ENCODE assay signal across 13 cellular contexts in the genomic region with DNA sequence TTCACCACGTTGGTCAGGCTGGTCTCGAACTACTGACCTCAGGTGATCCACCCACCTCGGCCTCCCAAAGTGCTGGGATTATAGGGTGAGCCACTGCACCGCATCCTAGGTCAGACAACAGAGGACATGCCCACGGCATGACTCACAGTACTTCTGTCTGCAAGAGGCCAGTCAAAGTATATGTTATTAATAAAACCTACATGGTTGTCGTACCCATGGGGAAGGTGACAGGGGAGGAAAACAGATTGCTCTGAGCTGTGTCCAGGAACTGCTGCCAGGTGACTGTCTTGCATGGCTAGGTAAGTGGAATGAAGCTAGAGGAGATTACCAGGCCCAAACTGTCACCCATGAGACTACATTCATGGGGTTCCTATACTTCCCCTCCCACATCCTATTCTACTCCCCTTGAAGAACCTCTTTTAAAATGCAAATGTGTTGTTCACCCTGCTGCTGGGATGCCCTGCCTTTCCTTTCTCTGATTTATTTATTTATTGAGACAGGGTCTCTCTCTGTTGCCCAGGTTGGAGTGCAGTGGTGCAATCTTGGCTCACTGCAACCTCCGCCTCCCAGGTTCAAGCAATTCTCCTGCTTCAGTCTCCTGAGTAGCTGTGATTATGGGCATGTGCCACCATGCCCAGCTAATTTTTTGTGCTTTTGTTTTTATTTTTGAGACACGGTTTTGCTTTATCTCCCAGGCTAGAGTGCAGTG. TPM values are rescaled to one million over a fixed set of nuclear protein-coding genes. Genes with fewer than 3 reads are reported as not detected.
DNase-seq lines count a peak whose midpoint lies in the region; ATAC-seq, FAIRE-seq and TF ChIP-seq lines count a peak whose summit lies in the region.
"Had no signal": no experiment of that assay in that cellular context is flagged by ENCODE, and none has a peak within 500 bp of the region (broad histone marks: within the 10 kb centered on the region; RNA-seq: fewer than 3 reads in every experiment).

No MANE protein-coding gene starts in this region.

- H3K56ac ChIP-seq in H1 (replicated peaks; ENCODE audit: insufficient read length, low read depth, low read length) = no peak overlapping the region

- H3K36me3 Mint-ChIP-seq in activated T-cell treated with anti-CD3 and anti-CD28 coated beads, Interleukin-2, amount 50 U/mL, for 4 hours (ENCODE audit: insufficient read depth) = no peaks in the 10 kb centered on the region

- no peak overlapping the region for H3K4me3 Mint-ChIP-seq in activated T-cell treated with anti-CD3 and anti-CD28 coated beads, Interleukin-2, amount 50 U/mL, for 4 hours
- H3K4me3 Mint-ChIP-seq: dendritic cell treated with granulocyte-macrophage colony-stimulating factor and Interleukin-4, amounts not matched to agents 40 ng/mL and 50 ng/mL, for 4 days had no signal

- H3K36me3 ChIP-seq in H1 (ENCODE audit: control insufficient read depth in 2 of 4, insufficient read depth in 4 of 4, low read length in 3 of 4) = no peaks in the 10 kb centered on the region
- no peaks in the 10 kb centered on the region for H3K36me3 ChIP-seq in osteoblast (ENCODE audit: insufficient read depth, low read length)
- H3K36me3 ChIP-seq in spleen = peaks cover 0 to 3% (median 0%) of the 10 kb centered on the region in 6 donors

- no peaks in the 10 kb centered on the region for H3K79me2 ChIP-seq in H1 (ENCODE audit: control insufficient read depth in 1 of 2, insufficient read depth in 2 of 2, low read length in 2 of 2)
- H3K79me2 ChIP-seq in osteoblast (ENCODE audit: insufficient read depth, low read length) = peaks cover 3% of the 10 kb centered on the region

- no peak overlapping the region for H2BK120ac ChIP-seq in H1 (replicated peaks; ENCODE audit: low read depth, low read length)

- TF ChIP-seq POLR2A in NB4 (IDR thresholded peaks at IDR 0.05; ENCODE audit: extremely low read depth, insufficient read length) (no peak), H1 (IDR thresholded peaks at IDR 0.05; ENCODE audit: control extremely low read depth in 1 of 2, low read depth in 2 of 2, low read length in 2 of 2) (no peak), spleen (IDR thresholded peaks at IDR 0.05) (no peak)

- peak overlapping the region; percentile 44; the same call in 1 of the 2 replicates for H2BK5ac ChIP-seq in H1 (ENCODE audit: low read depth, low read length)

- no peak overlapping the region for H3K4me3 ChIP-seq in NB4 (ENCODE audit: low read depth, low read length)
- H3K4me3 ChIP-seq in H1 (ENCODE audit: extremely low read depth in 1 of 4, insufficient read depth in 2 of 4, low read depth in 3 of 4, low read length in 4 of 4) = no peak overlapping the region
- no peak overlapping the region for H3K4me3 ChIP-seq in osteoblast (ENCODE audit: insufficient read depth, low read length)
- no peak overlapping the region for H3K4me3 ChIP-seq in spleen
- H3K4me3 ChIP-seq: testis had no signal

- H2BK12ac ChIP-seq in H1 (ENCODE audit: low read depth, low read length) = peak overlapping the region; percentile 80; the same call in 1 of the 2 replicates

- POLR2A ChIA-PET in H1 (lab: Charles Lee; ENCODE audit: partially characterized antibody) = interaction anchor here (0.8 to 6.3 kb wide), 4 partner anchors 9 to 74 kb away, joined by 3 to 58 read pairs (median 3); a partner anchor contains a TSS

- peak overlapping the region; percentile 74 for H3K4ac ChIP-seq in H1 (replicated peaks; ENCODE audit: insufficient read length, low read depth, low read length)

- H3K23me2 ChIP-seq in H1 (ENCODE audit: low read depth, low read length) = peaks cover 7% of the 10 kb centered on the region; the same call in 1 of the 2 replicates

- H4K5ac ChIP-seq in H1 (ENCODE audit: insufficient read length, low read depth, low read length) = no peak overlapping the region

- CTCF ChIA-PET in H1 (lab: Charles Lee; ENCODE audit: partially characterized antibody) = interaction anchor here (0.6 to 24.3 kb wide), 11 partner anchors 10 to 79 kb away, joined by 3 to 389 read pairs (median 3); a partner anchor contains a TSS

- H2AFZ ChIP-seq in H1 (ENCODE audit: low read length) (0 out of 2 replicates have a peak overlapping the region, but pooled peaks have one; percentile 6), osteoblast (ENCODE audit: low read length) (no peak overlapping the region)

- no peak overlapping the region for H4K91ac ChIP-seq in H1 (replicated peaks; ENCODE audit: insufficient read length, low read length)

- DNase-seq in ELR (ENCODE audit: low read depth) (peak; percentile 83), NB4 (ENCODE audit: low read depth) (peak; percentile 49), H1 (ENCODE audit: low read depth in 1 of 2, low spot score in 2 of 2) (no peak), osteoblast (ENCODE audit: insufficient read length, low spot score, missing footprints) (peak; percentile 93), NCI-H82 treated with DMSO at 0.1 percent for 48 hours (lab: John Stamatoyannopoulos, UW; ENCODE audit: unreplicated experiment) (no peak), spleen (no peak)
- no peak for DNase-seq in activated T-cell treated with anti-CD3 and anti-CD28 coated beads, Interleukin-2, amount 50 U/mL, for 4 hours
- DNase-seq: DMS153, GOT3, testis had no signal

- no peak for TF ChIP-seq RAD21 in H1 (IDR thresholded peaks at IDR 0.05 in 1 of 2, conservative IDR thresholded peaks at IDR 0.05 in 1 of 2; ENCODE audit: low read depth in 2 of 2, low read length in 2 of 2)

- H3K9ac ChIP-seq in H1 (replicated peaks in 1 of 4; ENCODE audit: extremely low read depth in 1 of 4, low read depth in 3 of 4, low read length in 3 of 4) = no peak overlapping the region

- no peak overlapping the region for H2AK5ac ChIP-seq in H1 (ENCODE audit: low read depth, low read length)

- H3K9me3 ChIP-seq in H1 (ENCODE audit: insufficient read depth in 2 of 2, low read depth in 1 of 2, low read length in 1 of 2) = no peaks in the 10 kb centered on the region
- H3K9me3 ChIP-seq in osteoblast (ENCODE audit: low read depth, low read length) = no peaks in the 10 kb centered on the region
- H3K9me3 ChIP-seq in spleen = no peaks in the 10 kb centered on the region
- H3K9me3 ChIP-seq: testis had no signal

- H3K4me1 Mint-ChIP-seq in activated T-cell treated with anti-CD3 and anti-CD28 coated beads, Interleukin-2, amount 50 U/mL, for 4 hours (ENCODE audit: low read depth) = peaks cover 3% of the 10 kb centered on the region

- peak overlapping the region; percentile 95 for H2BK15ac ChIP-seq in H1 (ENCODE audit: low read length)

- no peak for TF ChIP-seq EP300 in H1 (IDR thresholded peaks at IDR 0.05; ENCODE audit: borderline replicate concordance in 1 of 2, low read depth in 2 of 2, low read length in 2 of 2)

- no peaks in the 10 kb centered on the region for H3K27me3 ChIP-seq in H1 (replicated peaks in 1 of 4; ENCODE audit: control insufficient read depth in 3 of 4, extremely low read depth in 1 of 4, insufficient read depth in 3 of 4, low read length in 3 of 4)
- H3K27me3 ChIP-seq in osteoblast (ENCODE audit: insufficient read depth, low read length) = no peaks in the 10 kb centered on the region
- H3K27me3 ChIP-seq in spleen (replicated peaks in 1 of 7) = no peaks in the 10 kb centered on the region
- H3K27me3 ChIP-seq: testis had no signal

- TF ChIP-seq CTCF in NB4 (IDR thresholded peaks at IDR 0.05; ENCODE audit: low read depth, low read length) = no peak
- no peak for TF ChIP-seq CTCF in H1 (IDR thresholded peaks at IDR 0.05; ENCODE audit: control extremely low read depth in 1 of 3, insufficient read depth in 1 of 3, low read depth in 1 of 3, low read length in 3 of 3)
- no peak for TF ChIP-seq CTCF in osteoblast (IDR thresholded peaks at IDR 0.05; ENCODE audit: extremely low read depth, low read depth, low read length)
- no peak for TF ChIP-seq CTCF in spleen (IDR thresholded peaks at IDR 0.05 in 8 of 11, conservative IDR thresholded peaks at IDR 0.05 in 3 of 11)

- no peaks in the 10 kb centered on the region for H3K79me1 ChIP-seq in H1 (ENCODE audit: low read depth, low read length)

- H3K27me3 Mint-ChIP-seq in activated T-cell treated with anti-CD3 and anti-CD28 coated beads, Interleukin-2, amount 50 U/mL, for 4 hours (ENCODE audit: low read depth) = no peaks in the 10 kb centered on the region
- H3K27me3 Mint-ChIP-seq: dendritic cell treated with granulocyte-macrophage colony-stimulating factor and Interleukin-4, amounts not matched to agents 40 ng/mL and 50 ng/mL, for 4 days had no signal

- no peak overlapping the region for H4K8ac ChIP-seq in H1 (ENCODE audit: extremely low read depth, insufficient read depth, low read length)

- no peak for ATAC-seq in activated T-cell treated with anti-CD3 and anti-CD28 coated beads, Interleukin-2, amount 50 U/mL, for 4 hours
- ATAC-seq in GM18873 (IDR thresholded peaks at IDR 0.05; ENCODE audit: low FRiP score, unreplicated experiment) = no peak

- intact Hi-C loops in spleen (cut with DNase I; ENCODE audit: low total_unique reads) = no loop called here

- FAIRE-seq in H1 (lab: Jason Lieb, UNC) = no peak

- peak overlapping the region; percentile 83 for H3K18ac ChIP-seq in H1 (ENCODE audit: extremely low read depth, low read length)

- H3K9me3 Mint-ChIP-seq in activated T-cell treated with anti-CD3 and anti-CD28 coated beads, Interleukin-2, amount 50 U/mL, for 4 hours = no peaks in the 10 kb centered on the region
- H3K9me3 Mint-ChIP-seq: dendritic cell treated with granulocyte-macrophage colony-stimulating factor and Interleukin-4, amounts not matched to agents 40 ng/mL and 50 ng/mL, for 4 days had no signal

- 85% methylated on average over 8 of the region's 8 CpGs; no CpG with 5 or more reads in 1 of the 2 experiments for WGBS in H1 (ENCODE audit: extremely low coverage in 1 of 2, insufficient coverage in 1 of 2, insufficient read length in 1 of 2, insufficient replicate concordance in 2 of 2, low coverage in 1 of 2, low lambda C conversion rate in 2 of 2, missing lambda C conversion rate in 1 of 2), 2 experiments
- WGBS in spleen, 5 donors = 75 to 88% (median 84%) methylated on average over 5 to 8 of the region's 8 CpGs

- H3K4me1 ChIP-seq in H1 (replicated peaks in 1 of 4; ENCODE audit: control insufficient read depth in 3 of 4, insufficient read depth in 4 of 4, low read length in 3 of 4) (peaks cover 0 to 4% (median 1%) of the 10 kb centered on the region in 4 experiments; a peak in 4 of 7 replicates), osteoblast (ENCODE audit: insufficient read depth, low read length) (peaks cover 9% of the 10 kb centered on the region), spleen (peaks cover 3 to 20% (median 11%) of the 10 kb centered on the region in 6 donors)

- H3K14ac ChIP-seq in H1 (ENCODE audit: insufficient read length) = no peak overlapping the region

- no peak overlapping the region; a peak in 1 of 4 replicates for H3K4me2 ChIP-seq in H1 (ENCODE audit: insufficient read depth in 1 of 2, low read depth in 2 of 2, low read length in 2 of 2)
- H3K4me2 ChIP-seq in osteoblast (ENCODE audit: insufficient read depth, low read length) = no peak overlapping the region

- no peak overlapping the region for H3K27ac ChIP-seq in H1 (ENCODE audit: low read depth, low read length)
- H3K27ac ChIP-seq in osteoblast (ENCODE audit: low read depth, low read length) = no peak overlapping the region
- no peak overlapping the region for H3K27ac ChIP-seq in spleen
- H3K27ac ChIP-seq: testis had no signal

- H3K23ac ChIP-seq in H1 (ENCODE audit: insufficient read length) = no peak overlapping the region

- no peak overlapping the region for H2BK20ac ChIP-seq in H1 (ENCODE audit: low read length)

- H4K20me1 ChIP-seq in H1 (replicated peaks in 1 of 2; ENCODE audit: control insufficient read depth in 1 of 2, insufficient read depth in 2 of 2, low read length in 2 of 2) (no peaks in the 10 kb centered on the region), osteoblast (ENCODE audit: insufficient read depth, low read length) (no peaks in the 10 kb centered on the region)

RNA-seq across cellular contexts. Expression of a gene that starts 2.0 kb away (rescaled TPM):
- total RNA-seq in H1 (2021; fragmentation: NEBNext Ultra II Directional; extraction: Animal tissue kit (Norgen Biotek cat#: 25700)) = 12.9 and 13.2 TPM in 2 replicates
- polyA plus RNA-seq in H1 (2011; rRNA removed) (18.6 and 30.5 TPM in 2 replicates), spleen (10 to 100 TPM in 1 of 3 donors, 1 to 10 TPM in 2; 3.6 to 10.6 (median 5.3) TPM)
- polyA plus RNA-seq in H1 (2011; cell fraction: cytosol; rRNA removed) = 18.6 TPM
- 42.3 TPM for polyA plus RNA-seq in H1 (2011; cell fraction: nucleus; rRNA removed)
- polyA plus RNA-seq in H1 (2012, experiment 1 of 2) = 9.7 to 18.1 TPM (median 14.2 TPM) in 4 replicates
- polyA plus RNA-seq in H1 (2012, experiment 2 of 2) = 16.4 TPM
- 10.0 TPM for polyA plus RNA-seq in H1 (2013, experiment 1 of 2)
- polyA plus RNA-seq in H1 (2013, experiment 2 of 2) = 9.6 TPM
- polyA minus RNA-seq in H1 (2011; rRNA and poly(A)+ RNA removed) = 18.7 and 19.9 TPM in 2 replicates
- 15.4 TPM for polyA minus RNA-seq in H1 (2011; cell fraction: cytosol; rRNA and poly(A)+ RNA removed)
- 21.6 TPM for polyA minus RNA-seq in H1 (2011; cell fraction: nucleus; rRNA and poly(A)+ RNA removed)
- total RNA-seq in osteoblast (24.2 and 29.7 TPM in 2 replicates), spleen (10 to 100 TPM; 13.2 to 18.7 (median 15.4) TPM)
- total RNA-seq in activated T-cell treated with anti-CD3 and anti-CD28 coated beads, Interleukin-2, amount 50 U/mL, for 4 hours = 10 to 100 TPM in 1 of 3 donors, 1 to 10 TPM in 2; 9.7 to 13.2 (median 9.7) TPM

RNA-seq across cellular contexts. Expression of a gene that starts 17.7 kb away (rescaled TPM):
- 2.3 and 2.9 TPM in 2 replicates for total RNA-seq in H1 (2021; fragmentation: NEBNext Ultra II Directional; extraction: Animal tissue kit (Norgen Biotek cat#: 25700))
- polyA plus RNA-seq in H1 (2011; rRNA removed) (1.8 and 2.9 TPM in 2 replicates), spleen (under 1 TPM in 2 of 3 donors, not detected in 1; 0.03 to 0.06 TPM)
- 1.3 TPM for polyA plus RNA-seq in H1 (2011; cell fraction: cytosol; rRNA removed)
- 4.5 TPM for polyA plus RNA-seq in H1 (2011; cell fraction: nucleus; rRNA removed)
- polyA plus RNA-seq in H1 (2012, experiment 1 of 2) = 1.5 to 2.0 TPM (median 1.9 TPM) in 4 replicates
- polyA plus RNA-seq in H1 (2012, experiment 2 of 2) = 1.0 TPM
- polyA plus RNA-seq in H1 (2013, experiment 1 of 2) = 1.5 TPM
- polyA plus RNA-seq in H1 (2013, experiment 2 of 2) = 1.5 TPM
- 2.5 and 3.1 TPM in 2 replicates for polyA minus RNA-seq in H1 (2011; rRNA and poly(A)+ RNA removed)
- polyA minus RNA-seq in H1 (2011; cell fraction: cytosol; rRNA and poly(A)+ RNA removed) = 1.0 TPM
- 2.5 TPM for polyA minus RNA-seq in H1 (2011; cell fraction: nucleus; rRNA and poly(A)+ RNA removed)
- total RNA-seq in osteoblast (under 0.01 TPM in 1 of 2 replicates, not detected in the other), spleen (under 1 TPM in 4 of 7 donors, not detected in 3; 0.17 to 0.32 (median 0.23) TPM)
- under 1 TPM in 1 of 3 donors, not detected in 2; 0.38 TPM for total RNA-seq in activated T-cell treated with anti-CD3 and anti-CD28 coated beads, Interleukin-2, amount 50 U/mL, for 4 hours

RNA-seq across cellular contexts. Expression of a gene that starts 18.8 kb away (rescaled TPM):
- not detected in 2 replicates for total RNA-seq in H1 (2021; fragmentation: NEBNext Ultra II Directional; extraction: Animal tissue kit (Norgen Biotek cat#: 25700))
- polyA plus RNA-seq in H1 (2011; rRNA removed) (0.05 and 0.20 TPM in 2 replicates), spleen (under 1 TPM in 1 of 3 donors, not detected in 2; 0.12 TPM)
- polyA plus RNA-seq in H1 (2011; cell fraction: cytosol; rRNA removed) = 0.06 TPM
- polyA plus RNA-seq in H1 (2011; cell fraction: nucleus; rRNA removed) = 1.0 TPM
- polyA plus RNA-seq in H1 (2012, experiment 1 of 2) = 0.11 to 0.41 TPM (median 0.19 TPM) in 3 of 4 replicates, not detected in the other
- 0.08 TPM for polyA plus RNA-seq in H1 (2012, experiment 2 of 2)
- not detected for polyA plus RNA-seq in H1 (2013, experiment 1 of 2)
- 0.11 TPM for polyA plus RNA-seq in H1 (2013, experiment 2 of 2)
- 0.28 TPM in 1 of 2 replicates, not detected in the other for polyA minus RNA-seq in H1 (2011; rRNA and poly(A)+ RNA removed)
- not detected for polyA minus RNA-seq in H1 (2011; cell fraction: cytosol; rRNA and poly(A)+ RNA removed)
- polyA minus RNA-seq in H1 (2011; cell fraction: nucleus; rRNA and poly(A)+ RNA removed) = not detected
- total RNA-seq in osteoblast (not detected in 2 replicates), spleen (not detected)
- total RNA-seq in activated T-cell treated with anti-CD3 and anti-CD28 coated beads, Interleukin-2, amount 50 U/mL, for 4 hours = under 1 TPM in 2 of 3 donors, not detected in 1; 0.18 to 0.43 TPM
- total RNA-seq: osteocyte had no signal

RNA-seq across cellular contexts. Expression of a gene that starts 39.6 kb away (rescaled TPM):
- 57.6 and 57.8 TPM in 2 replicates for total RNA-seq in H1 (2021; fragmentation: NEBNext Ultra II Directional; extraction: Animal tissue kit (Norgen Biotek cat#: 25700))
- polyA plus RNA-seq in H1 (2011; rRNA removed) (22.3 and 23.1 TPM in 2 replicates), spleen (10 to 100 TPM in 1 of 3 donors, 1 to 10 TPM in 2; 9.4 to 10.1 (median 9.5) TPM)
- 20.2 TPM for polyA plus RNA-seq in H1 (2011; cell fraction: cytosol; rRNA removed)
- 20.2 TPM for polyA plus RNA-seq in H1 (2011; cell fraction: nucleus; rRNA removed)
- 16.4 to 25.4 TPM (median 21.1 TPM) in 4 replicates for polyA plus RNA-seq in H1 (2012, experiment 1 of 2)
- polyA plus RNA-seq in H1 (2012, experiment 2 of 2) = 2.4 TPM
- 17.2 TPM for polyA plus RNA-seq in H1 (2013, experiment 1 of 2)
- 16.4 TPM for polyA plus RNA-seq in H1 (2013, experiment 2 of 2)
- 39.5 and 40.1 TPM in 2 replicates for polyA minus RNA-seq in H1 (2011; rRNA and poly(A)+ RNA removed)
- 23.2 TPM for polyA minus RNA-seq in H1 (2011; cell fraction: cytosol; rRNA and poly(A)+ RNA removed)
- 26.6 TPM for polyA minus RNA-seq in H1 (2011; cell fraction: nucleus; rRNA and poly(A)+ RNA removed)
- total RNA-seq in osteoblast (9.0 and 9.7 TPM in 2 replicates), spleen (10 to 100 TPM; 41.0 to 56.3 (median 48.9) TPM)
- 10 to 100 TPM; 18.7 to 19.6 (median 19.5) TPM for total RNA-seq in activated T-cell treated with anti-CD3 and anti-CD28 coated beads, Interleukin-2, amount 50 U/mL, for 4 hours

RNA-seq across cellular contexts. Expression of a gene that starts 45.1 kb away (rescaled TPM):
- total RNA-seq in H1 (2021; fragmentation: NEBNext Ultra II Directional; extraction: Animal tissue kit (Norgen Biotek cat#: 25700)) = 35.0 and 36.6 TPM in 2 replicates
- polyA plus RNA-seq in H1 (2011; rRNA removed) = 37.3 and 41.2 TPM in 2 replicates
- polyA plus RNA-seq in H1 (2011; cell fraction: cytosol; rRNA removed) = 42.7 TPM
- polyA plus RNA-seq in H1 (2011; cell fraction: nucleus; rRNA removed) = 75.6 TPM
- 21.7 to 33.1 TPM (median 27.9 TPM) in 4 replicates for polyA plus RNA-seq in H1 (2012, experiment 1 of 2)
- 15.8 TPM for polyA plus RNA-seq in H1 (2012, experiment 2 of 2)
- 21.5 TPM for polyA plus RNA-seq in H1 (2013, experiment 1 of 2)
- polyA plus RNA-seq in H1 (2013, experiment 2 of 2) = 19.9 TPM
- polyA minus RNA-seq in H1 (2011; rRNA and poly(A)+ RNA removed) = 55.7 and 67.4 TPM in 2 replicates
- 22.5 TPM for polyA minus RNA-seq in H1 (2011; cell fraction: cytosol; rRNA and poly(A)+ RNA removed)
- 48.1 TPM for polyA minus RNA-seq in H1 (2011; cell fraction: nucleus; rRNA and poly(A)+ RNA removed)
- 20.6 and 22.8 TPM in 2 replicates for total RNA-seq in osteoblast
- total RNA-seq in activated T-cell treated with anti-CD3 and anti-CD28 coated beads, Interleukin-2, amount 50 U/mL, for 4 hours = 10 to 100 TPM; 20.1 to 26.2 (median 21.1) TPM
- total RNA-seq in spleen = 10 to 100 TPM; 30.4 to 40.7 (median 34.3) TPM
- polyA plus RNA-seq in spleen = 10 to 100 TPM; 12.8 to 19.6 (median 13.4) TPM

Comparison
In these comparisons a context has a peak if more than half of its experiments do, and no peak if none do; other contexts are left out.
1. DNase-seq: peak in ELR (single experiment), NB4 (single experiment) and osteoblast (single experiment); none in H1 (0 of 2), activated T-cell treated with anti-CD3 and anti-CD28 coated beads, Interleukin-2, amount 50 U/mL, for 4 hours (single experiment), NCI-H82 treated with DMSO at 0.1 percent for 48 hours (single experiment) and spleen (single experiment).